8 cellular contexts compared by ENCODE assay signal in genomic region chr18:8084160-8084559, GRCh38.
DNase-seq lines count a peak whose midpoint lies in the region; ATAC-seq and TF ChIP-seq lines count a peak whose summit lies in the region.

No MANE protein-coding gene starts in this region.

- no peak overlapping the region for H3K27ac Mint-ChIP-seq in natural killer cell treated with Interleukin-12 subunit alpha and Interleukin-12 subunit beta and Interleukin-15 and Interleukin-18, amount 100 ng/mL, for 72 hours
- no peak overlapping the region for H3K27ac Mint-ChIP-seq in T-helper 17 cell

- H3K9me3 Mint-ChIP-seq in natural killer cell treated with Interleukin-12 subunit alpha and Interleukin-12 subunit beta and Interleukin-15 and Interleukin-18, amount 100 ng/mL, for 72 hours = no peaks in the 10 kb centered on the region

- H3K4me3 Mint-ChIP-seq in natural killer cell treated with Interleukin-12 subunit alpha and Interleukin-12 subunit beta and Interleukin-15 and Interleukin-18, amount 100 ng/mL, for 72 hours = no peak overlapping the region
- no peak overlapping the region for H3K4me3 Mint-ChIP-seq in T-helper 17 cell

- no peaks in the 10 kb centered on the region for H3K4me1 ChIP-seq in colonic mucosa

- TF ChIP-seq CTCF in GM12873 (IDR thresholded peaks at IDR 0.05; ENCODE audit: insufficient read depth, low read depth, low read length, missing control alignments) (peak; percentile 61), colonic mucosa (IDR thresholded peaks at IDR 0.05) (no peak)

- DNase-seq in NCI-H1417 treated with DMSO at 0.1 percent for 48 hours (lab: John Stamatoyannopoulos, UW) (peak; percentile 61), colonic mucosa (peak; percentile 29), lung microvascular endothelial cell (ENCODE audit: low read depth in 2 of 2) (peak; percentile 70 to 75), anterior cingulate cortex (lab: John Stamatoyannopoulos, UW) (no peak), germinal center (ENCODE audit: low spot score) (no peak), T-helper 17 cell (no peak)
- DNase-seq in natural killer cell treated with Interleukin-12 subunit alpha and Interleukin-12 subunit beta and Interleukin-15 and Interleukin-18, amount 100 ng/mL, for 72 hours (ENCODE audit: low spot score) = no peak

- no peaks in the 10 kb centered on the region for H3K27me3 ChIP-seq in colonic mucosa

- H3K4me3 ChIP-seq in colonic mucosa = no peak overlapping the region

- no peaks in the 10 kb centered on the region for H3K36me3 Mint-ChIP-seq in natural killer cell treated with Interleukin-12 subunit alpha and Interleukin-12 subunit beta and Interleukin-15 and Interleukin-18, amount 100 ng/mL, for 72 hours
- no peaks in the 10 kb centered on the region for H3K36me3 Mint-ChIP-seq in T-helper 17 cell (ENCODE audit: low read depth)

- intact Hi-C loops in colonic mucosa (cut with DNase I) = no loop called here

- no peaks in the 10 kb centered on the region for H3K4me1 Mint-ChIP-seq in natural killer cell treated with Interleukin-12 subunit alpha and Interleukin-12 subunit beta and Interleukin-15 and Interleukin-18, amount 100 ng/mL, for 72 hours (ENCODE audit: low read depth in 2 of 2)
- no peaks in the 10 kb centered on the region for H3K4me1 Mint-ChIP-seq in T-helper 17 cell

- no peak overlapping the region for H3K27ac ChIP-seq in colonic mucosa

- H3K27me3 Mint-ChIP-seq in natural killer cell treated with Interleukin-12 subunit alpha and Interleukin-12 subunit beta and Interleukin-15 and Interleukin-18, amount 100 ng/mL, for 72 hours = no peaks in the 10 kb centered on the region
- no peaks in the 10 kb centered on the region for H3K27me3 Mint-ChIP-seq in T-helper 17 cell

- ATAC-seq in natural killer cell treated with Interleukin-12 subunit alpha and Interleukin-12 subunit beta and Interleukin-15 and Interleukin-18, amount 100 ng/mL, for 72 hours = no peak
- ATAC-seq in T-helper 17 cell = no peak

- H3K9me3 ChIP-seq in colonic mucosa = no peaks in the 10 kb centered on the region
- no peaks in the 10 kb centered on the region for H3K9me3 ChIP-seq in T-helper 17 cell (ENCODE audit: control insufficient read depth, low read length, poor library complexity, severe bottlenecking)

- no peak overlapping the region for H3K9ac ChIP-seq in colonic mucosa (ENCODE audit: low read depth in 2 of 2, low read length in 2 of 2)

- no peaks in the 10 kb centered on the region for H3K36me3 ChIP-seq in colonic mucosa

Comparison
In these comparisons a context has a peak if more than half of its experiments do, and no peak if none do; other contexts are left out.
1. DNase-seq: peak in NCI-H1417 treated with DMSO at 0.1 percent for 48 hours (single experiment), colonic mucosa (single experiment) and lung microvascular endothelial cell (2 of 2); none in anterior cingulate cortex (0 of 58), germinal center (single experiment), natural killer cell treated with Interleukin-12 subunit alpha and Interleukin-12 subunit beta and Interleukin-15 and Interleukin-18, amount 100 ng/mL, for 72 hours (single experiment) and T-helper 17 cell (0 of 3).